ENCODE assay signal across 18 cellular contexts in the genomic region with DNA sequence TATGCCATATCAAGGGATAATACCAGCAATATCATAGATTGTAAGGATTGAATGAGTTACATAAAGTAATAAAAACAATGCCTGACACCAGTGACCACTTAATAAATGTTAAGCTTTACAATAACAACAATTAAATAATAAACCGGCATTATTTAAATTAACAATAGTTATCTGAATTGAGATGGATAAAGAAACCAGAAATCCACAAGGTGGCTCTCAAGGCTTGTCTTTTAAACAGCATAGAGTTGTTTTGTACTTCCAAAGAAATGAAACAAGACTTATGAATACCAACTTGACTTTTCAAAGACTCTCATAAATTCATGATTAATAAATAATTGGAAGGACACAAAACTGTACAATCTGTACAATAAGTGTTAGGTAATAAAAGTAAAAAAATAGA.
A peak's percentile ranks its signal among the peaks of the same experiment; 100 is the strongest.
DNase-seq lines count a peak whose midpoint lies in the region; ATAC-seq, FAIRE-seq and TF ChIP-seq lines count a peak whose summit lies in the region.
"Had no signal": no experiment of that assay in that cellular context is flagged by ENCODE, and none has a peak within 500 bp of the region (broad histone marks: within the 10 kb centered on the region; RNA-seq: fewer than 3 reads in every experiment).

No MANE protein-coding gene starts in this region.

- no peak for TF ChIP-seq POLR2A in A549 (IDR thresholded peaks at IDR 0.05; ENCODE audit: low read length)
- no peak for TF ChIP-seq POLR2A in K562 (conservative IDR thresholded peaks at IDR 0.05)

- H4K20me1 ChIP-seq in K562 (replicated peaks; ENCODE audit: control insufficient read depth, insufficient read depth, low read length) = no peaks in the 10 kb centered on the region

- no peak overlapping the region for H3K4me2 ChIP-seq in A549
- H3K4me2 ChIP-seq in K562 (ENCODE audit: insufficient read depth, low read length) = no peak overlapping the region

- intact Hi-C loops in K562 (cut with micrococcal nuclease) = no loop called here
- intact Hi-C loops in kidney (cut with DNase I) = no loop called here
- intact Hi-C loops in natural killer cell (cut with micrococcal nuclease) = no loop called here

- TF ChIP-seq EP300 in A549 (IDR thresholded peaks at IDR 0.05) (no peak), K562 (IDR thresholded peaks at IDR 0.05; ENCODE audit: low read length) (no peak)

- H3K36me3 ChIP-seq in K562 (ENCODE audit: control insufficient read depth, insufficient read depth, low read length) = peaks cover 5% of the 10 kb centered on the region; the same call in 2 of the 3 replicates
- no peaks in the 10 kb centered on the region for H3K36me3 ChIP-seq in kidney (ENCODE audit: control insufficient read depth in 1 of 2, insufficient read depth in 2 of 2, low read length in 2 of 2)

- TF ChIP-seq CTCF in A549 (IDR thresholded peaks at IDR 0.05) (peak; percentile 26; the same call in 2 of the 3 replicates), HFFc6 (IDR thresholded peaks at IDR 0.05) (peak; percentile 38), K562 (IDR thresholded peaks at IDR 0.05 in 2 of 3, conservative IDR thresholded peaks at IDR 0.05 in 1 of 3; ENCODE audit: insufficient read depth in 2 of 3, low read depth in 1 of 3, low read length in 3 of 3) (peak in 1 of 3 experiments; percentile 25; a peak in 1 of 6 replicates), kidney (IDR thresholded peaks at IDR 0.05; ENCODE audit: borderline replicate concordance, extremely low read depth, insufficient read depth) (no peak), natural killer cell (IDR thresholded peaks at IDR 0.05) (no peak)

- FAIRE-seq in A549 (lab: Jason Lieb, UNC) (no peak), K562 (lab: Jason Lieb, UNC) (no peak), kidney (lab: Jason Lieb, UNC) (peak; percentile 66)

- CTCF ChIA-PET in A549 (lab: Yijun Ruan, JAX) = interaction anchor here (0.6 to 1.8 kb wide), 5 partner anchors 14 to 616 kb away, joined by 3 to 6 read pairs (median 4); no protein-coding TSS in a partner anchor
- CTCF ChIA-PET in K562 (lab: Yijun Ruan, JAX; ENCODE audit: low intra/inter-chr PET ratio) = no interaction called here

- H3K79me2 ChIP-seq in K562 (ENCODE audit: control insufficient read depth, insufficient read depth, low read length) = no peaks in the 10 kb centered on the region

- no peaks in the 10 kb centered on the region for H3K36me3 Mint-ChIP-seq in HFFc6 (ENCODE audit: low read depth)
- no peaks in the 10 kb centered on the region for H3K36me3 Mint-ChIP-seq in natural killer cell

- POLR2A ChIA-PET in A549 (lab: Yijun Ruan, JAX) (no interaction called here), K562 (lab: Yijun Ruan, JAX) (interaction anchor here (0.7 kb wide), 1 partner anchor 179 kb away, joined by 3 read pairs; no protein-coding TSS in a partner anchor)

- no peaks in the 10 kb centered on the region for H3K9me3 Mint-ChIP-seq in HFFc6
- no peaks in the 10 kb centered on the region for H3K9me3 Mint-ChIP-seq in natural killer cell

- H3K4me3 ChIP-seq in A549 (no peak overlapping the region), K562 (no peak overlapping the region), kidney (ENCODE audit: low read length in 2 of 2) (no peak overlapping the region)
- H3K4me3 ChIP-seq: esophagus squamous epithelium had no signal

- H3K27ac ChIP-seq in A549 (no peak overlapping the region), K562 (ENCODE audit: extremely low read depth, low read depth, low read length) (no peak overlapping the region), kidney (ENCODE audit: low read depth in 2 of 2, low read length in 2 of 2) (no peak overlapping the region)
- H3K27ac ChIP-seq: esophagus squamous epithelium had no signal

- H3K9me3 ChIP-seq in A549 (no peaks in the 10 kb centered on the region), K562 (replicated peaks; ENCODE audit: control insufficient read depth, insufficient read depth, low read depth, low read length) (no peaks in the 10 kb centered on the region), kidney (ENCODE audit: control insufficient read depth in 1 of 2, low read length in 2 of 2) (no peaks in the 10 kb centered on the region)
- H3K9me3 ChIP-seq: esophagus squamous epithelium had no signal

- no peak overlapping the region for H3K9ac ChIP-seq in K562 (ENCODE audit: insufficient read depth in 1 of 2, low read depth in 2 of 2, low read length in 2 of 2)
- H3K9ac ChIP-seq in kidney (ENCODE audit: low read length in 2 of 2) = no peak overlapping the region

- DNase-seq in A549 (ENCODE audit: low read depth in 1 of 2, low spot score in 1 of 2) (no peak), HFFc6 (no peak), K562 (ENCODE audit: extremely low read depth in 1 of 4, low spot score in 3 of 4) (no peak), kidney (no peak), natural killer cell (no peak)
- DNase-seq: activated CD4-positive, CD25-positive, alpha-beta regulatory T cell; cerebellar nuclear complex; DMS79; esophagus squamous epithelium; mesenchymal stem cell; NCI-H1092; NCI-H345; SW 1271 had no signal

- in situ Hi-C loops in K562 (cut with MboI) = no loop called here

- no peak overlapping the region for H2AFZ ChIP-seq in K562 (ENCODE audit: low read depth, low read length)

- no peak overlapping the region for H3K27ac Mint-ChIP-seq in HFFc6
- H3K27ac Mint-ChIP-seq in natural killer cell = no peak overlapping the region
- H3K27ac Mint-ChIP-seq: activated naive CD8-positive, alpha-beta T cell; B cell had no signal

- no peaks in the 10 kb centered on the region for H3K27me3 ChIP-seq in K562 (ENCODE audit: control insufficient read depth in 2 of 2, insufficient read depth in 2 of 2, low read length in 2 of 2)
- H3K27me3 ChIP-seq: esophagus squamous epithelium had no signal

- 83% methylated on average over 1 of the region's 1 CpG for WGBS in A549 (ENCODE audit: missing lambda C conversion rate)
- WGBS in K562 (ENCODE audit: insufficient coverage, low coverage, missing lambda C conversion rate) = 100% methylated on average over 1 of the region's 1 CpG

- no peaks in the 10 kb centered on the region; the same call in 1 of the 2 replicates for H3K4me1 Mint-ChIP-seq in HFFc6 (ENCODE audit: low read depth)
- H3K4me1 Mint-ChIP-seq in natural killer cell = no peaks in the 10 kb centered on the region
- H3K4me1 Mint-ChIP-seq: B cell had no signal

- no TSS peak for BruUV-seq in K562 (replicated peaks; lab: Mats Ljungman, UMichigan)

- H3K27me3 Mint-ChIP-seq in HFFc6 (ENCODE audit: insufficient read depth) (no peaks in the 10 kb centered on the region), natural killer cell (ENCODE audit: low read depth in 2 of 2) (no peaks in the 10 kb centered on the region)
- H3K27me3 Mint-ChIP-seq: activated naive CD8-positive, alpha-beta T cell; B cell had no signal

- no peak overlapping the region for H3K4me3 Mint-ChIP-seq in HFFc6
- H3K4me3 Mint-ChIP-seq in natural killer cell = no peak overlapping the region
- H3K4me3 Mint-ChIP-seq: activated naive CD8-positive, alpha-beta T cell; B cell had no signal

- ATAC-seq in A549 (no peak), K562 (no peak), natural killer cell (no peak), GM18498 (IDR thresholded peaks at IDR 0.05; ENCODE audit: unreplicated experiment) (no peak), GM19455 (IDR thresholded peaks at IDR 0.05; ENCODE audit: unreplicated experiment) (no peak), HG03025 (IDR thresholded peaks at IDR 0.05; ENCODE audit: low FRiP score, unreplicated experiment) (no peak)

- H3K4me1 ChIP-seq in A549 (no peaks in the 10 kb centered on the region), K562 (replicated peaks in 1 of 2; ENCODE audit: control insufficient read depth in 2 of 2, insufficient read depth in 2 of 2, low read length in 2 of 2) (no peaks in the 10 kb centered on the region), kidney (ENCODE audit: control insufficient read depth in 1 of 2, insufficient read depth in 1 of 2, low read depth in 1 of 2, low read length in 2 of 2) (no peaks in the 10 kb centered on the region)
- H3K4me1 ChIP-seq: esophagus squamous epithelium had no signal

- H3K9me1 ChIP-seq in K562 (ENCODE audit: control insufficient read depth, insufficient read depth, low read length) = no peaks in the 10 kb centered on the region

- TF ChIP-seq RAD21 in A549 (conservative IDR thresholded peaks at IDR 0.05 in 1 of 2, IDR thresholded peaks at IDR 0.05 in 1 of 2) (peak; percentile 19 to 36; a peak in 1 of 5 replicates), K562 (CRISPR knock-in tag; conservative IDR thresholded peaks at IDR 0.05 in 1 of 2, IDR thresholded peaks at IDR 0.05 in 1 of 2) (peak; percentile 22 to 32; a peak in 3 of 4 replicates)

TF ChIP-seq in A549, 52 proteins besides CTCF, POLR2A, EP300 and RAD21 (continues in another document):
- TF ChIP-seq USF2 (IDR thresholded peaks at IDR 0.05) = no peak

TF ChIP-seq in K562, 482 proteins besides CTCF, POLR2A, EP300 and RAD21 (continues in another document):
- TF ChIP-seq SRSF1 (IDR thresholded peaks at IDR 0.05; ENCODE audit: low read depth, low read length) (no peak), POU5F1 (IDR thresholded peaks at IDR 0.05; ENCODE audit: borderline replicate concordance, low read depth, low read length, partially characterized antibody) (no peak), ZNF217 (CRISPR knock-in tag; IDR thresholded peaks at IDR 0.05) (no peak)

Comparison
In these comparisons a context has a peak if more than half of its experiments do, and no peak if none do; other contexts are left out.
1. CTCF ChIP-seq: peak in A549 (single experiment) and HFFc6 (single experiment); none in kidney (single experiment) and natural killer cell (single experiment).
2. Of the 35 proteins assayed by ChIP-seq in both K562 and A549: peak only in K562: none; only in A549: none; in both: RAD21; in neither: 33; mixed calls (peak in some experiments, not most) for 1.